In the genomic region with DNA sequence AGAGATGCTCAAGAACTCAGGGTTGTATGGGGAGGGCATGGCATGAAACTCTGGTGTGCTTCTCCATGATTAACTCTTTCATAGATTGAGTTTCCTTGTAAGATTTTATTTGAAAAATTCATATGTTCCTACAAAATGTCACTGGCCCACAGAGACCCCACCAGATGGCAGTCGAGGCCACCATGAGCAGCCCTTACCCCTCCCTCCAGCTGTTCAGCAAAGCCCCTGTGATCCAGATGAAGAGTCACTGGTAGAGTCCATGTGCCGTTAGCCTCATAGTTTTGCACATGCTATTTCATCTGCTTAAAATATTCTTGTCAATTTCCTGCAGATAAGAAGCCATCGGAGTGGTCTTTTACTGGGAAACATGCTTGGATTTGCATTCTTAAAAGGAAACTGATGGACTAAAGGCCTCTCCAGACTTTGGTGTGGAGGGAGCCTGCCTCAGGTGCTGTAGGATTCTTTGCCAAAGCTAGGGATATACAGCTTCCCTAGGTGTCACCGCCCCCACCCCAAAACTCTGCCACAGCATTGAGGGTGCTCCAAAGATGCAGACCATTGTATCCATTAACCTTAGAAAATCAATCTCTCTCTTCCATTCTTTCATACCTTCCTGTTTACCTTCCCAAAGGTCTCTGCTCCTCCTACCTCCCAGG, we compare ENCODE assay signal across 9 cellular contexts. TPM values are rescaled to one million over a fixed set of nuclear protein-coding genes. Genes with fewer than 3 reads are reported as not detected.
DNase-seq lines count a peak whose midpoint lies in the region; ATAC-seq, FAIRE-seq and TF ChIP-seq lines count a peak whose summit lies in the region.
"Had no signal": no experiment of that assay in that cellular context is flagged by ENCODE, and none has a peak within 500 bp of the region (broad histone marks: within the 10 kb centered on the region; RNA-seq: fewer than 3 reads in every experiment).

No MANE protein-coding gene starts in this region.

- H3K4me3 ChIP-seq in SJCRH30, result no peak overlapping the region
- H3K4me3 ChIP-seq in hepatocyte, result no peak overlapping the region

- no peak overlapping the region for H2AFZ ChIP-seq in hepatocyte

- H3K9me3 ChIP-seq in SJCRH30 (replicated peaks) (no peaks in the 10 kb centered on the region), hepatocyte (ENCODE audit: low read depth) (no peaks in the 10 kb centered on the region)

- CTCF ChIA-PET in HEK293T (lab: Yijun Ruan, JAX), result interaction anchor here (0.6 to 1.0 kb wide), 4 partner anchors 14 to 90 kb away, joined by 3 to 4 read pairs (median 3); no protein-coding TSS in a partner anchor

- no peaks in the 10 kb centered on the region for H4K20me1 ChIP-seq in hepatocyte (ENCODE audit: insufficient read depth, poor library complexity, severe bottlenecking)

- no peak overlapping the region for H3K4me2 ChIP-seq in hepatocyte

- TF ChIP-seq CTCF in hepatocyte (IDR thresholded peaks at IDR 0.05; ENCODE audit: poor library complexity), result peak; percentile 49

- H3K27me3 ChIP-seq in SJCRH30 (no peaks in the 10 kb centered on the region), hepatocyte (peaks cover 8% of the 10 kb centered on the region)

- no peaks in the 10 kb centered on the region for H3K79me2 ChIP-seq in hepatocyte

- H3K27ac ChIP-seq in SJCRH30, result no peak overlapping the region
- H3K27ac ChIP-seq in hepatocyte, result no peak overlapping the region

- peak; percentile 2 for DNase-seq in DMS 273 treated with DMSO at 0.1 percent for 48 hours (lab: John Stamatoyannopoulos, UW)
- peak; percentile 62 for DNase-seq in HEK293T (ENCODE audit: extremely low spot score)
- DNase-seq in SJCRH30, result peak; percentile 59 to 74
- DNase-seq in hepatocyte (ENCODE audit: low spot score), result peak; percentile 19
- DNase-seq in RCC 7860 (ENCODE audit: low spot score), result no peak
- no peak for DNase-seq in NOMO-1 treated with DMSO at 0.1 percent for 48 hours (lab: John Stamatoyannopoulos, UW; ENCODE audit: unreplicated experiment)
- no peak for DNase-seq in stimulated activated CD4-positive, alpha-beta T cell treated with anti-CD3 and anti-CD28 coated beads, Interleukin-2, amount 100 ng/mL, for 24 hours

- WGBS in hepatocyte (ENCODE audit: low lambda C conversion rate, missing lambda C conversion rate), result 42% methylated on average over 4 of the region's 4 CpGs

- no peaks in the 10 kb centered on the region for H3K9me2 ChIP-seq in hepatocyte (replicated peaks; ENCODE audit: insufficient read depth)

- H3K4me1 ChIP-seq in SJCRH30 (peaks cover 4% of the 10 kb centered on the region), hepatocyte (ENCODE audit: insufficient read depth) (no peaks in the 10 kb centered on the region)

- no peak for ATAC-seq in HG03108 (IDR thresholded peaks at IDR 0.05; ENCODE audit: unreplicated experiment)

- H3K36me3 ChIP-seq in SJCRH30 (no peaks in the 10 kb centered on the region), hepatocyte (replicated peaks; ENCODE audit: insufficient read depth, low read depth) (no peaks in the 10 kb centered on the region)

- POLR2A ChIA-PET in HEK293T (lab: Yijun Ruan, JAX), result no interaction called here

- no peak for FAIRE-seq in RCC 7860 (lab: Jason Lieb, UNC)

TF ChIP-seq in HEK293T, 16 proteins besides CTCF, POLR2A, EP300 and RAD21:
- TF ChIP-seq NFRKB (IDR thresholded peaks at IDR 0.05), result no peak
- no peak for TF ChIP-seq ELF4 (IDR thresholded peaks at IDR 0.05)
- TF ChIP-seq LEF1 (IDR thresholded peaks at IDR 0.05; ENCODE audit: borderline replicate concordance), result no peak
- no peak for TF ChIP-seq BHLHE40 (IDR thresholded peaks at IDR 0.05; ENCODE audit: borderline replicate concordance)
- no peak for TF ChIP-seq TARDBP (IDR thresholded peaks at IDR 0.05)
- TF ChIP-seq, protein P1, sequence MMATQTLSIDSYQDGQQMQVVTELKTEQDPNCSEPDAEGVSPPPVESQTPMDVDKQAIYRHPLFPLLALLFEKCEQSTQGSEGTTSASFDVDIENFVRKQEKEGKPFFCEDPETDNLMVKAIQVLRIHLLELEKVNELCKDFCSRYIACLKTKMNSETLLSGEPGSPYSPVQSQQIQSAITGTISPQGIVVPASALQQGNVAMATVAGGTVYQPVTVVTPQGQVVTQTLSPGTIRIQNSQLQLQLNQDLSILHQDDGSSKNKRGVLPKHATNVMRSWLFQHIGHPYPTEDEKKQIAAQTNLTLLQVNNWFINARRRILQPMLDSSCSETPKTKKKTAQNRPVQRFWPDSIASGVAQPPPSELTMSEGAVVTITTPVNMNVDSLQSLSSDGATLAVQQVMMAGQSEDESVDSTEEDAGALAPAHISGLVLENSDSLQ (IDR thresholded peaks at IDR 0.05), result no peak
- TF ChIP-seq L3MBTL2 (conservative IDR thresholded peaks at IDR 0.05), result no peak
- no peak for TF ChIP-seq ARNT (IDR thresholded peaks at IDR 0.05)
- TF ChIP-seq FOXA1 (IDR thresholded peaks at IDR 0.05), result no peak
- no peak for TF ChIP-seq CTBP1 (IDR thresholded peaks at IDR 0.05; ENCODE audit: borderline replicate concordance)
- no peak for TF ChIP-seq FOXM1 (IDR thresholded peaks at IDR 0.05; ENCODE audit: borderline replicate concordance)
- no peak for TF ChIP-seq HDGF (IDR thresholded peaks at IDR 0.05; ENCODE audit: borderline replicate concordance)
- TF ChIP-seq SP1 (IDR thresholded peaks at IDR 0.05), result no peak
- no peak for TF ChIP-seq SUZ12 (IDR thresholded peaks at IDR 0.05)
- no peak for TF ChIP-seq ZNF384 (IDR thresholded peaks at IDR 0.05)
- TF ChIP-seq FOXK2 (IDR thresholded peaks at IDR 0.05), result no peak

RNA-seq across cellular contexts. Expression of a gene that starts 18.8 kb away (rescaled TPM):
- 0.84 and 2.1 TPM in 2 replicates for total RNA-seq in SJCRH30 (2014; rRNA removed; shearing (Covaris generic))
- 1.5 and 2.4 TPM in 2 replicates for total RNA-seq in hepatocyte
- 1.5 and 1.8 TPM in 2 replicates for polyA plus RNA-seq in hepatocyte
- total RNA-seq: T-helper 2 cell treated with Interferon-gamma antibody and Interleukin-4, amounts not matched to agents 100 ng/mL and 5 ng/mL, for 36 hours had no signal

Comparison
In these comparisons a context has a peak if more than half of its experiments do, and no peak if none do; other contexts are left out.
1. DNase-seq: peak in DMS 273 treated with DMSO at 0.1 percent for 48 hours (single experiment), HEK293T (single experiment), SJCRH30 (2 of 2) and hepatocyte (single experiment); none in RCC 7860 (single experiment), NOMO-1 treated with DMSO at 0.1 percent for 48 hours (single experiment) and stimulated activated CD4-positive, alpha-beta T cell treated with anti-CD3 and anti-CD28 coated beads, Interleukin-2, amount 100 ng/mL, for 24 hours (0 of 2).